Comparison of ENCODE assay signal across 8 cellular contexts in the genomic region with DNA sequence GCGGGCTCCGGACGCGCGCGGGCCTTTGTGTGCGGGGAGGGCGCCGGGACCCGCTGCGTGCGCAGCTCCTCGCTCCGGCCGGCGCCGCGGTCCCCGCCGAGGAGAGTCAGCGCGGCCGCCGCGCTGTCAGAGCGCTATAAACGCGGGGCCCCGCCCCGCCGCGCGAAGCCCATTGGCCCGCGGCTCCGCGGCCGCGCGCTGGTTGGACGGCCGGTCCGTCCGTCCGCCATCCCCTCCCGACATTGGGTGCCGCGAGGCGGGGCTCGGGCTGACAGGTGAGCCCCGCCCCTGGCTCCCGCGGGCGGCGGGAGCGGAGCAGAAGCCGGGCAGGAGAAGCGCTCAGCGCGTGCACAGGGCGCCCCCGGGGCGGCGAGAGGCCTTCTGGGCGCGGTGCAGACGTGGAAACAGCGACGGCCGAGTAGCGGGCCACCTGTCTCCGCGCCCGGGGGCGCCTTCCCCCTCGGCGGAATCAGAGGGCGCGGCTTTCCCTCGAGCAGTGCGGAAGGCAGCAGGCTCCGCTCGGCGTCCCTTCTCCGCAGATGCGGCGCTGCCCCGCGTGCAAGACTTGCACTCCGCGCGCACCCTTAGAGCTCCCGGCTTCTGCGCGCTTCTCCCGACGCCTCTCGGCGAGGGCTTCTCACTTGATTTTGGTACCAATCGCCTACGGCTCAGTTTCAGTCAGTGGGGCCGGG. TPM values are rescaled to one million over a fixed set of nuclear protein-coding genes. Genes with fewer than 3 reads are reported as not detected.
A peak's percentile ranks its signal among the peaks of the same experiment; 100 is the strongest.
DNase-seq lines count a peak whose midpoint lies in the region; ATAC-seq and TF ChIP-seq lines count a peak whose summit lies in the region.

A gene with protein sequence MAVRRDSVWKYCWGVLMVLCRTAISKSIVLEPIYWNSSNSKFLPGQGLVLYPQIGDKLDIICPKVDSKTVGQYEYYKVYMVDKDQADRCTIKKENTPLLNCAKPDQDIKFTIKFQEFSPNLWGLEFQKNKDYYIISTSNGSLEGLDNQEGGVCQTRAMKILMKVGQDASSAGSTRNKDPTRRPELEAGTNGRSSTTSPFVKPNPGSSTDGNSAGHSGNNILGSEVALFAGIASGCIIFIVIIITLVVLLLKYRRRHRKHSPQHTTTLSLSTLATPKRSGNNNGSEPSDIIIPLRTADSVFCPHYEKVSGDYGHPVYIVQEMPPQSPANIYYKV (minus strand): TSS at position 111 of the 692 bp plus-strand sequence. CDS start 698 bp downstream, outside the sequence.

- POLR2A ChIA-PET in activated CD4-positive, alpha-beta T cell treated with anti-CD3 and anti-CD28 coated beads for 36 hours (lab: Charles Lee): interaction anchor here (0.7 kb wide), 1 partner anchor 10 kb away, joined by 3 read pairs; no protein-coding TSS in a partner anchor

- CTCF ChIA-PET in activated CD4-positive, alpha-beta T cell treated with anti-CD3 and anti-CD28 coated beads for 36 hours (lab: Charles Lee): interaction anchor here (0.6 to 3.5 kb wide), 20 partner anchors 11 to 1762 kb away, joined by 3 to 36 read pairs (median 3); a partner anchor contains a TSS

- intact Hi-C loops in activated CD4-positive, alpha-beta T cell treated with anti-CD3 and anti-CD28 coated beads for 36 hours (cut with DNase I, micrococcal nuclease): loop anchor here (1.0 to 10.0 kb wide), 12 partner anchors 25 to 1762 kb away; a partner anchor contains a TSS

- H3K36me3 Mint-ChIP-seq in activated CD4-positive, alpha-beta T cell treated with anti-CD3 and anti-CD28 coated beads for 36 hours (ENCODE audit: low read depth): peaks cover under 1% of the 10 kb centered on the region
- peaks cover 1% of the 10 kb centered on the region for H3K36me3 Mint-ChIP-seq in chondrocyte (ENCODE audit: low read depth)

- H3K9me3 Mint-ChIP-seq in activated CD4-positive, alpha-beta T cell treated with anti-CD3 and anti-CD28 coated beads for 36 hours (ENCODE audit: low read depth): no peaks in the 10 kb centered on the region
- no peaks in the 10 kb centered on the region for H3K9me3 Mint-ChIP-seq in chondrocyte (ENCODE audit: low read depth)

- H3K27ac Mint-ChIP-seq in activated CD4-positive, alpha-beta T cell treated with anti-CD3 and anti-CD28 coated beads for 36 hours: peak within 1 kb of the TSS; percentile 55
- peak within 1 kb of the TSS; percentile 92 for H3K27ac Mint-ChIP-seq in chondrocyte (ENCODE audit: unreplicated experiment)

- DNase-seq in AG09319 (ENCODE audit: extremely low read depth, low read depth) (peak; percentile 50), NCI-H2196 treated with DMSO at 0.1 percent for 48 hours (lab: John Stamatoyannopoulos, UW; ENCODE audit: unreplicated experiment) (peak; percentile 46), chondrocyte (ENCODE audit: low spot score) (peak; percentile 96), kidney tubule cell (ENCODE audit: low spot score) (peak; percentile 96)
- DNase-seq in activated CD4-positive, alpha-beta T cell treated with anti-CD3 and anti-CD28 coated beads for 36 hours: peak; percentile 93
- peak; percentile 74 to 84 for DNase-seq in stimulated activated CD4-positive, alpha-beta T cell treated with anti-CD3 and anti-CD28 coated beads, Interleukin-15, amount 100 ng/mL, for 48 hours (ENCODE audit: low read depth in 2 of 2)

- TF ChIP-seq CTCF in AG09319 (IDR thresholded peaks at IDR 0.05; ENCODE audit: low read depth, low read length) (no peak), chondrocyte (IDR thresholded peaks at IDR 0.05) (no peak)

- peaks cover 19% of the 10 kb centered on the region for H3K4me1 Mint-ChIP-seq in activated CD4-positive, alpha-beta T cell treated with anti-CD3 and anti-CD28 coated beads for 36 hours
- peaks cover 27% of the 10 kb centered on the region for H3K4me1 Mint-ChIP-seq in chondrocyte (ENCODE audit: low read depth)

- peaks cover 25% of the 10 kb centered on the region for H3K27me3 Mint-ChIP-seq in activated CD4-positive, alpha-beta T cell treated with anti-CD3 and anti-CD28 coated beads for 36 hours
- no peaks in the 10 kb centered on the region for H3K27me3 Mint-ChIP-seq in chondrocyte (ENCODE audit: low read depth)

- ATAC-seq in GM18907 (IDR thresholded peaks at IDR 0.05; ENCODE audit: unreplicated experiment) (peak; percentile 96), HG03135 (IDR thresholded peaks at IDR 0.05; ENCODE audit: unreplicated experiment) (peak; percentile 96)
- ATAC-seq in activated CD4-positive, alpha-beta T cell treated with anti-CD3 and anti-CD28 coated beads for 36 hours: peak; percentile 97

- H3K4me3 Mint-ChIP-seq in activated CD4-positive, alpha-beta T cell treated with anti-CD3 and anti-CD28 coated beads for 36 hours: peak within 1 kb of the TSS; percentile 79
- H3K4me3 Mint-ChIP-seq in chondrocyte (ENCODE audit: unreplicated experiment): peak within 1 kb of the TSS; percentile 92

RNA-seq across cellular contexts. Expression of the gene that starts here (rescaled TPM):
- total RNA-seq in activated CD4-positive, alpha-beta T cell treated with anti-CD3 and anti-CD28 coated beads for 36 hours: under 1 TPM; 0.05 to 0.14 TPM
- 36.6 to 54.2 TPM (median 37.1 TPM) in 3 replicates for total RNA-seq in chondrocyte

Comparison
In these comparisons a context has a peak if more than half of its experiments do, and no peak if none do; other contexts are left out.
1. Peak in every context shown above with its lines: DNase-seq and ATAC-seq.
2. RNA of the gene that starts here (total RNA-seq): 36.6 to 54.2 TPM in chondrocyte; 0.05 to 0.14 TPM in activated CD4-positive, alpha-beta T cell treated with anti-CD3 and anti-CD28 coated beads for 36 hours; every median in the first group is over 10 times any median in the second.
3. Peak in DNase-seq and ATAC-seq in activated CD4-positive, alpha-beta T cell treated with anti-CD3 and anti-CD28 coated beads for 36 hours; RNA of the gene not detected or under 1 TPM.
4. DNase-seq: peak in every context shown above with its lines; median percentile 96 in chondrocyte; 96 in kidney tubule cell; 93 in activated CD4-positive, alpha-beta T cell treated with anti-CD3 and anti-CD28 coated beads for 36 hours; 79 in stimulated activated CD4-positive, alpha-beta T cell treated with anti-CD3 and anti-CD28 coated beads, Interleukin-15, amount 100 ng/mL, for 48 hours; 50 in AG09319; 46 in NCI-H2196 treated with DMSO at 0.1 percent for 48 hours.